Comparison of ENCODE assay signal across 29 cellular contexts in genomic region chr14:102487204-102487577, GRCh38. TPM values are rescaled to one million over a fixed set of nuclear protein-coding genes. Genes with fewer than 3 reads are reported as not detected.
A peak's percentile ranks its signal among the peaks of the same experiment; 100 is the strongest.
DNase-seq lines count a peak whose midpoint lies in the region; ATAC-seq, FAIRE-seq and TF ChIP-seq lines count a peak whose summit lies in the region.
"Had no signal": no experiment of that assay in that cellular context is flagged by ENCODE, and none has a peak within 500 bp of the region (broad histone marks: within the 10 kb centered on the region; RNA-seq: fewer than 3 reads in every experiment).

No MANE protein-coding gene starts in this region.

- peaks cover under 1% of the 10 kb centered on the region for H3K36me3 ChIP-seq in left ventricle myocardium inferior
- H3K36me3 ChIP-seq: colonic mucosa, SJSA1 had no signal

- H3K4me1 ChIP-seq in left ventricle myocardium inferior = peaks cover 11% of the 10 kb centered on the region
- H3K4me1 ChIP-seq: body of pancreas, colonic mucosa, SJSA1 had no signal

- POLR2A ChIA-PET in RWPE1 (lab: Yijun Ruan, JAX; ENCODE audit: low non-redundant PET) = no interaction called here

- TF ChIP-seq CTCF in RWPE1 (conservative IDR thresholded peaks at IDR 0.05; ENCODE audit: low read depth) (no peak), chondrocyte (IDR thresholded peaks at IDR 0.05) (no peak), left ventricle myocardium inferior (IDR thresholded peaks at IDR 0.05; ENCODE audit: borderline replicate concordance) (no peak)

- no peak for FAIRE-seq in GM12891 (lab: Jason Lieb, UNC)
- FAIRE-seq: GM12892 had no signal

- peak overlapping the region; percentile 100 for H3K27ac ChIP-seq in RWPE1
- peak overlapping the region; percentile 38 for H3K27ac ChIP-seq in left ventricle myocardium inferior (replicated peaks)
- H3K27ac ChIP-seq: body of pancreas, colonic mucosa, GM23248, SJSA1 had no signal

- no peaks in the 10 kb centered on the region for H3K27me3 Mint-ChIP-seq in chondrocyte (ENCODE audit: low read depth)
- H3K27me3 Mint-ChIP-seq: activated CD8-positive, alpha-beta T cell treated with anti-CD3 and anti-CD28 coated beads for 36 hours; activated naive CD8-positive, alpha-beta T cell treated with anti-CD3 and anti-CD28 coated beads for 36 hours; progenitor cell of endocrine pancreas had no signal

- no peak overlapping the region for H3K4me3 Mint-ChIP-seq in chondrocyte (ENCODE audit: unreplicated experiment)
- H3K4me3 Mint-ChIP-seq: activated CD8-positive, alpha-beta T cell treated with anti-CD3 and anti-CD28 coated beads for 36 hours; activated naive CD8-positive, alpha-beta T cell treated with anti-CD3 and anti-CD28 coated beads for 36 hours; CD8-positive, alpha-beta T cell had no signal

- H3K27ac Mint-ChIP-seq in chondrocyte (ENCODE audit: unreplicated experiment) = peak overlapping the region; percentile 76
- H3K27ac Mint-ChIP-seq: activated CD8-positive, alpha-beta T cell treated with anti-CD3 and anti-CD28 coated beads for 36 hours; activated naive CD8-positive, alpha-beta T cell treated with anti-CD3 and anti-CD28 coated beads for 36 hours; CD8-positive, alpha-beta T cell had no signal

- peaks cover 4% of the 10 kb centered on the region for H3K9me3 ChIP-seq in left ventricle myocardium inferior (replicated peaks)
- H3K9me3 ChIP-seq: body of pancreas, colonic mucosa, SJSA1 had no signal

- CTCF ChIA-PET in RWPE1 (lab: Yijun Ruan, JAX) = interaction anchor here (0.6 to 0.7 kb wide), 2 partner anchors 12 to 15 kb away, joined by 4 to 6 read pairs; no protein-coding TSS in a partner anchor

- TF ChIP-seq POLR2A in GM12891 (IDR thresholded peaks at IDR 0.05; ENCODE audit: low read depth, low read length) = no peak

- intact Hi-C loops in left ventricle myocardium inferior (cut with micrococcal nuclease) = no loop called here
- intact Hi-C loops in sciatic nerve (cut with DNase I) = no loop called here

- peaks cover 7% of the 10 kb centered on the region for H3K36me3 Mint-ChIP-seq in chondrocyte (ENCODE audit: low read depth)

- no peaks in the 10 kb centered on the region for H3K9me3 Mint-ChIP-seq in chondrocyte (ENCODE audit: low read depth)

- peaks cover 21% of the 10 kb centered on the region for H3K4me1 Mint-ChIP-seq in chondrocyte (ENCODE audit: low read depth)
- H3K4me1 Mint-ChIP-seq: activated naive CD8-positive, alpha-beta T cell treated with anti-CD3 and anti-CD28 coated beads for 36 hours had no signal

- DNase-seq in RWPE1 (ENCODE audit: low spot score) (no peak), chondrocyte (ENCODE audit: low spot score) (no peak), left ventricle myocardium inferior (no peak), sciatic nerve (ENCODE audit: low spot score) (no peak), SIG-M5 (lab: John Stamatoyannopoulos, UW) (no peak), A172 (ENCODE audit: low spot score) (no peak), GM12891 (ENCODE audit: insufficient read length, low spot score) (no peak)
- DNase-seq: activated CD8-positive, alpha-beta T cell treated with anti-CD3 and anti-CD28 coated beads for 36 hours; activated naive CD8-positive, alpha-beta T cell treated with anti-CD3 and anti-CD28 coated beads for 36 hours; activated T-cell treated with anti-CD3 and anti-CD28 coated beads for 4 hours; body of pancreas; CD8-positive, alpha-beta T cell; colonic mucosa; DMS 273 treated with DMSO at 0.1 percent for 48 hours; effector memory CD4-positive, alpha-beta T cell; EL; erythroblast; foreskin melanocyte; GM23248; mesenchymal stem cell; NCI-H1092; NCI-H187; NCI-H2171 treated with DMSO at 0.1 percent for 48 hours; NCI-H524 treated with DMSO at 0.1 percent for 48 hours; stimulated activated naive CD4-positive, alpha-beta T cell treated with Interleukin-2 at 50 U/mL for 16 hours had no signal

- H3K4me3 ChIP-seq in left ventricle myocardium inferior = no peak overlapping the region
- H3K4me3 ChIP-seq: body of pancreas, colonic mucosa, GM23248, SJSA1 had no signal

- H3K27me3 ChIP-seq in left ventricle myocardium inferior (ENCODE audit: low read depth) = no peaks in the 10 kb centered on the region
- H3K27me3 ChIP-seq: body of pancreas, colonic mucosa, SJSA1 had no signal

- ATAC-seq in sciatic nerve (peak; percentile 77), HG02798 (IDR thresholded peaks at IDR 0.05; ENCODE audit: poor library complexity, unreplicated experiment) (no peak)
- ATAC-seq: activated CD8-positive, alpha-beta T cell treated with anti-CD3 and anti-CD28 coated beads for 36 hours; body of pancreas; CD8-positive, alpha-beta T cell had no signal

TF ChIP-seq in GM12891, 5 proteins besides CTCF, POLR2A, EP300 and RAD21:
- TF ChIP-seq POLR2AphosphoS5 (IDR thresholded peaks at IDR 0.05; ENCODE audit: low read depth, low read length) (no peak), PAX5 (IDR thresholded peaks at IDR 0.05; ENCODE audit: insufficient read depth, low read length, severe bottlenecking) (no peak), POU2F2 (IDR thresholded peaks at IDR 0.05; ENCODE audit: low read depth, low read length) (no peak), SPI1 (IDR thresholded peaks at IDR 0.05; ENCODE audit: low read depth, low read length) (no peak), TAF1 (IDR thresholded peaks at IDR 0.05; ENCODE audit: low read depth, low read length) (no peak)
TF ChIP-seq in GM12891: peak in this region for 0.

RNA-seq across cellular contexts. Expression of gene ANKRD9, which starts 22.4 kb away (rescaled TPM):
- 17.3 to 19.5 TPM (median 18.0 TPM) in 3 replicates for total RNA-seq in chondrocyte
- total RNA-seq in left ventricle myocardium inferior = 158 TPM
- total RNA-seq in sciatic nerve = 16.0 TPM
- total RNA-seq in A172 (2014; rRNA removed; shearing (Covaris generic)) = 23.6 and 25.5 TPM in 2 replicates
- polyA plus RNA-seq in GM12891 (2012; ENCODE audit: low read depth, missing spikeins) = 1.2 TPM
